Comparison of ENCODE assay signal across 8 cellular contexts in the genomic region with DNA sequence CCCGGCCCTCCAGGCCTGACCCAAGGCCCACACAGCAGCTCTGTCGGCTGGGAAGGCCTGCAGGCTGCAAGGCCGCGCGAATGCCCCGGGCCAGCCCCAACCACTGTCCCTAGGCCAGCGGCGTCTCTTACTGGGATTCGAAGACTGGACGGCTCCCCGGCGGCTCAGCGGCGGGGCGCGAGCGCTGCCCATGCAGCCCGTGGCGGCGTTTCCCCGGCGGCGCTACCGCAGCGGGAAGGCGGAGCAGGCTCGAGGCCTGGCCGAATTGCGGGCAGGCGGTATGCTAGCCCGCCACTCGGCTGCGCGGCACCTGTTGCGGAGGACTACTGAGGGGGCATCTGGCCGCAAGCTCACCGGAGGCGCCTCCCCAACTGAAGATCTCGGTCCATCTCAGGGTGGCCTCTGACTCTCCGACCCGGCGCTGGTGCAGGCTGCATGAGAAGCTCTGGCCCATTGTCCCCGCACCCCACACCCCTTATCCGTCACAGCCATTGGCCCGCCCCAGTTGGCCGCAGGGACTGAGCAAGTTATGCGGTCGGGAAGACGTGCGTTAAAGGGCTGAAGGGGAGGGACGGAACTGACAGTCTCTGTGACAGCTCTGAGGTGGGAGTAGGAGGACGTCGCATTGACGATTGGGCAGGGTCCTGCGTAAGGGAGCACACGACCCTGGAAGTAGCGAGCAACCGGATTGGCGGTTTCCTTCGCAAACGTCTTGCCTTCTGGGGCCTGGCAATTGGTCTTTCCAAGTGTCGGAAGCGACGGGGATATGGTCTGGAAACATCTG.
DNase-seq lines count a peak whose midpoint lies in the region; ATAC-seq and TF ChIP-seq lines count a peak whose summit lies in the region.

No MANE protein-coding gene starts in this region.

- intact Hi-C loops in left colon (cut with DNase I, micrococcal nuclease): no loop called here

- DNase-seq in SKM-1 (lab: John Stamatoyannopoulos, UW; ENCODE audit: unreplicated experiment): peak; percentile 35
- peak; percentile 79 for DNase-seq in fibroblast of peridontal ligament (ENCODE audit: extremely low read depth)
- DNase-seq in left colon: no peak
- DNase-seq in DMS153 treated with DMSO at 0.1 percent for 48 hours (lab: John Stamatoyannopoulos, UW; ENCODE audit: unreplicated experiment): no peak
- DNase-seq in brain microvascular endothelial cell: no peak

- in situ Hi-C loops in brain microvascular endothelial cell (cut with HindIII; ENCODE audit: low pct_ligation_motif_present, low sequenced_read_pairs): no loop called here

- H3K4me1 ChIP-seq in skeletal muscle tissue (ENCODE audit: control insufficient read depth in 3 of 3, insufficient read depth in 3 of 3, low read length in 3 of 3): peaks cover 0 to 3% (median 0%) of the 10 kb centered on the region in 3 donors

- H3K9ac ChIP-seq in skeletal muscle tissue (ENCODE audit: low read depth in 1 of 3, low read length in 3 of 3): peak overlapping the region in 2 of 3 donors; percentile 77 to 79

- no peaks in the 10 kb centered on the region for H3K9me3 ChIP-seq in skeletal muscle tissue (ENCODE audit: control insufficient read depth in 3 of 3, low read length in 3 of 3)

- no peak for TF ChIP-seq CTCF in brain microvascular endothelial cell (IDR thresholded peaks at IDR 0.05; ENCODE audit: low read depth, low read length, missing control alignments)

- H3K27ac ChIP-seq in skeletal muscle tissue (ENCODE audit: low read depth, low read length): no peak overlapping the region
- H3K27ac ChIP-seq in brain microvascular endothelial cell: no peak overlapping the region

- peak; percentile 64 for ATAC-seq in GM19035 (IDR thresholded peaks at IDR 0.05; ENCODE audit: unreplicated experiment)
- ATAC-seq in GM21529 (IDR thresholded peaks at IDR 0.05; ENCODE audit: unreplicated experiment): no peak
- ATAC-seq in left colon: no peak

- H3K36me3 ChIP-seq in skeletal muscle tissue (ENCODE audit: control insufficient read depth in 3 of 3, insufficient read depth in 3 of 3, low read length in 3 of 3): no peaks in the 10 kb centered on the region
- H3K36me3 ChIP-seq in brain microvascular endothelial cell (replicated peaks): no peaks in the 10 kb centered on the region

- peak overlapping the region in 2 of 3 donors; percentile 75 to 78 for H3K4me3 ChIP-seq in skeletal muscle tissue (ENCODE audit: low read length in 3 of 3)
- no peak overlapping the region for H3K4me3 ChIP-seq in brain microvascular endothelial cell (ENCODE audit: low read depth, low read length)

- no peaks in the 10 kb centered on the region for H3K27me3 ChIP-seq in skeletal muscle tissue (ENCODE audit: control insufficient read depth in 3 of 3, insufficient read depth in 3 of 3, low read length in 3 of 3)
- no peaks in the 10 kb centered on the region for H3K27me3 ChIP-seq in brain microvascular endothelial cell (replicated peaks)

Comparison
In these comparisons a context has a peak if more than half of its experiments do, and no peak if none do; other contexts are left out.
1. DNase-seq: peak in SKM-1 (single experiment) and fibroblast of peridontal ligament (single experiment); none in left colon (0 of 2), DMS153 treated with DMSO at 0.1 percent for 48 hours (single experiment) and brain microvascular endothelial cell (single experiment).